ENCODE assay signal across 8 cellular contexts in genomic region chr17:76266244-76266938, GRCh38. TPM values are rescaled to one million over a fixed set of nuclear protein-coding genes. Genes with fewer than 3 reads are reported as not detected.
DNase-seq lines count a peak whose midpoint lies in the region; ATAC-seq and TF ChIP-seq lines count a peak whose summit lies in the region.

No MANE protein-coding gene starts in this region.

- peak in 1 of 5 donors; percentile 59 for DNase-seq in CD8-positive, alpha-beta memory T cell
- DNase-seq in Jurkat, Clone E6-1 (ENCODE audit: low read depth, low spot score) = no peak
- no peak for DNase-seq in ascending aorta (ENCODE audit: low spot score in 2 of 2)
- DNase-seq in suprapubic skin (ENCODE audit: low spot score in 2 of 2) = no peak
- no peak for DNase-seq in SHP77 treated with DMSO at 0.1 percent for 48 hours (lab: John Stamatoyannopoulos, UW)
- no peak for DNase-seq in AML-193 (lab: John Stamatoyannopoulos, UW)

- WGBS in suprapubic skin = 6% methylated on average over 9 of the region's 12 CpGs

- TF ChIP-seq POLR2A in suprapubic skin (IDR thresholded peaks at IDR 0.05) = no peak

- peak overlapping the region; percentile 87 for H3K4me3 ChIP-seq in CD8-positive, alpha-beta memory T cell (ENCODE audit: low read length)
- peak overlapping the region; percentile 78 for H3K4me3 ChIP-seq in Jurkat, Clone E6-1 (ENCODE audit: low read length)
- H3K4me3 ChIP-seq in ascending aorta (peak overlapping the region; percentile 74 to 95), suprapubic skin (peak overlapping the region; percentile 88)

- H3K4me1 Mint-ChIP-seq in CD8-positive, alpha-beta memory T cell = peaks cover 63 to 79% (median 63%) of the 10 kb centered on the region in 3 donors

- intact Hi-C loops in ascending aorta (cut with DNase I) = loop anchor here (10.0 kb wide), 2 partner anchors 292 to 1232 kb away; partner anchors contain the start of genes ACOX1 and TEN1

- H3K4me3 Mint-ChIP-seq in CD8-positive, alpha-beta memory T cell = peak overlapping the region; percentile 88 to 96 (median 91)

- H3K4me1 ChIP-seq in CD8-positive, alpha-beta memory T cell (ENCODE audit: insufficient read depth, low read length) = peaks cover 78% of the 10 kb centered on the region
- H3K4me1 ChIP-seq in ascending aorta (peaks cover 0 to 29% of the 10 kb centered on the region in 2 donors), suprapubic skin (peaks cover 79% of the 10 kb centered on the region)

- no peaks in the 10 kb centered on the region for H3K9me3 ChIP-seq in CD8-positive, alpha-beta memory T cell (ENCODE audit: low read length)
- H3K9me3 ChIP-seq in ascending aorta = no peaks in the 10 kb centered on the region
- H3K9me3 ChIP-seq in suprapubic skin = no peaks in the 10 kb centered on the region

- TF ChIP-seq EP300 in suprapubic skin (IDR thresholded peaks at IDR 0.05) = no peak

- POLR2A ChIA-PET in CD8-positive, alpha-beta memory T cell (lab: Charles Lee) = interaction anchor here (0.7 to 6.4 kb wide), 13 partner anchors 8 to 163 kb away, joined by 3 to 34 read pairs (median 5); partner anchors contain the start of genes EXOC7, FOXJ1 and RNF157

- peaks cover 26% of the 10 kb centered on the region for H3K36me3 ChIP-seq in CD8-positive, alpha-beta memory T cell (ENCODE audit: insufficient read depth, low read length)
- H3K36me3 ChIP-seq in ascending aorta (peaks cover 8 to 15% of the 10 kb centered on the region in 2 donors), suprapubic skin (peaks cover 15% of the 10 kb centered on the region)

- no peaks in the 10 kb centered on the region for H3K9me3 Mint-ChIP-seq in CD8-positive, alpha-beta memory T cell

- H3K27ac Mint-ChIP-seq in CD8-positive, alpha-beta memory T cell = peak overlapping the region; percentile 84 to 100 (median 92)

- CTCF ChIA-PET in CD8-positive, alpha-beta memory T cell (lab: Charles Lee) = interaction anchor here (1.0 to 7.3 kb wide), 7 partner anchors 13 to 145 kb away, joined by 3 to 50 read pairs (median 6); no protein-coding TSS in a partner anchor

- TF ChIP-seq CTCF in ascending aorta (IDR thresholded peaks at IDR 0.05) (no peak), suprapubic skin (IDR thresholded peaks at IDR 0.05) (no peak)

- H3K36me3 Mint-ChIP-seq in CD8-positive, alpha-beta memory T cell = peaks cover 0 to 35% (median 6%) of the 10 kb centered on the region in 3 donors

- no peaks in the 10 kb centered on the region for H3K27me3 Mint-ChIP-seq in CD8-positive, alpha-beta memory T cell

- H3K27ac ChIP-seq in CD8-positive, alpha-beta memory T cell (ENCODE audit: low read depth, low read length) = peak overlapping the region; percentile 79
- H3K27ac ChIP-seq in ascending aorta (peak overlapping the region; percentile 89 to 90), layer of hippocampus (ENCODE audit: low read depth, low read length) (peak overlapping the region; percentile 74), suprapubic skin (peak overlapping the region; percentile 98)

- no peaks in the 10 kb centered on the region for H3K27me3 ChIP-seq in CD8-positive, alpha-beta memory T cell (ENCODE audit: insufficient read depth, low read length, poor library complexity, severe bottlenecking)
- H3K27me3 ChIP-seq in ascending aorta (no peaks in the 10 kb centered on the region), layer of hippocampus (ENCODE audit: control insufficient read depth, insufficient read depth, low read length) (no peaks in the 10 kb centered on the region), suprapubic skin (no peaks in the 10 kb centered on the region)

- no peak for ATAC-seq in HG03521 (IDR thresholded peaks at IDR 0.05; ENCODE audit: unreplicated experiment)

RNA-seq across cellular contexts. Expression of gene UBALD2, which starts 1.2 kb away (rescaled TPM):
- total RNA-seq in CD8-positive, alpha-beta memory T cell = 100 to 1,000 TPM; 125 to 133 TPM
- 8.7 TPM for polyA plus RNA-seq in CD8-positive, alpha-beta memory T cell
- polyA plus RNA-seq in Jurkat, Clone E6-1 (2012; ENCODE audit: insufficient read depth, insufficient read length) = 90.1 TPM
- total RNA-seq in ascending aorta (15.9 TPM), suprapubic skin (10 to 100 TPM; 24.8 to 42.7 (median 35.6) TPM)

RNA-seq across cellular contexts. Expression of gene RNF157, which starts 26.1 kb away (rescaled TPM):
- total RNA-seq in CD8-positive, alpha-beta memory T cell = 10 to 100 TPM; 13.9 TPM
- 10.7 TPM for polyA plus RNA-seq in CD8-positive, alpha-beta memory T cell
- 11.0 TPM for polyA plus RNA-seq in Jurkat, Clone E6-1 (2012; ENCODE audit: insufficient read depth, insufficient read length)
- total RNA-seq in ascending aorta (2.4 TPM), suprapubic skin (1 to 10 TPM in 3 of 4 donors, under 1 TPM in 1; 0.85 to 3.4 (median 1.3) TPM)

RNA-seq across cellular contexts. Expression of gene QRICH2, which starts 41.7 kb away (rescaled TPM):
- total RNA-seq in CD8-positive, alpha-beta memory T cell = 1 to 10 TPM; 2.4 to 2.5 TPM
- 0.22 TPM for polyA plus RNA-seq in CD8-positive, alpha-beta memory T cell
- 3.8 TPM for polyA plus RNA-seq in Jurkat, Clone E6-1 (2012; ENCODE audit: insufficient read depth, insufficient read length)
- 10.6 TPM for total RNA-seq in ascending aorta
- 1 to 10 TPM; 2.3 to 3.1 (median 2.7) TPM for total RNA-seq in suprapubic skin
